Comparison of ENCODE assay signal across 1 cellular context in genomic region chr14:88553886-88554457, GRCh38.
TF ChIP-seq lines count a peak whose summit lies in the region.

No MANE protein-coding gene starts in this region.

TF ChIP-seq in K562, 482 proteins besides CTCF, POLR2A, EP300 and RAD21:
- no peak for TF ChIP-seq ZBTB26 (CRISPR knock-in tag; IDR thresholded peaks at IDR 0.05)
- TF ChIP-seq ZNF76 (CRISPR knock-in tag; IDR thresholded peaks at IDR 0.05; ENCODE audit: borderline replicate concordance): no peak
- no peak for TF ChIP-seq CSDE1 (IDR thresholded peaks at IDR 0.05)
- TF ChIP-seq SREBF2 (CRISPR knock-in tag; IDR thresholded peaks at IDR 0.05): no peak
- peak; percentile 29; the same call in 1 of the 2 replicates for TF ChIP-seq C11orf30 (IDR thresholded peaks at IDR 0.05; ENCODE audit: low read depth)
- TF ChIP-seq ZBTB1 (CRISPR knock-in tag; IDR thresholded peaks at IDR 0.05; ENCODE audit: borderline replicate concordance, low read depth): no peak
TF ChIP-seq in K562: peak in this region for 1.
